8 cellular contexts compared by ENCODE assay signal in the genomic region with DNA sequence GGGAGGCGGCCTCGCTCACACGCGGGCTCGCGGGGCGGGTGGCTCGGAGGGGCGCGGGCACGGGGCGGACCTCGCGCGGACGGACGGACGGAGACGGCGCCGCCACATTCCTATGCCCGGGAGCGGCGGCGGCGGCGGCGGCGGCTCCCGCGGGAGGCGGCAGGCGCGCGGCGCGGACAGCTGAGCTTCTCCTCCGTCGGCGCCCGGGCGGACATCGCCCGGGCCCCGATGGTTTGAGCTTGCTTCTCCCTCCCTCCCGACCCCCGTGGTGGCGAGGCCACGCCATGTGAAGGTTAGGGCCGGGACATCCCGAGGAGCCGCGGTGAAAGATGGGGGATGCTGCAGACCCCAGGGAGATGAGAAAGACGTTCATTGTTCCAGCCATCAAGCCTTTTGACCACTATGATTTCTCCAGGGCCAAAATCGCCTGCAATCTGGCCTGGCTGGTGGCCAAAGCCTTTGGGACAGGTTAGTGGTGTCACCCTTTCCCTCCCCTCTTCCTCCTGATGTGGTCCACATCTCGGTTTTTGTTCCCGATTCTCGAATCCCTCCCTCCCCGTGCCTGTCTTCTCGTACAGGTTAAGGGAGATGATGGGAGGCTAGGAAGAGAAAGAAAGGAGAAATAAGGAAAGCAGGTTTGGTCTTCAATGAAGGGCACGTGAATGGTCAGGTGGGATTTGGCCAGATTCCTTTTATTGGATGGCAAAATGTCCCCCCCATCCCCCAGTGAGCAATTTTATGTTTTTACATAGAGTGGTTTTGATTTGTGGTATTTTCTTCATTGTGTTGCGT. TPM values are rescaled to one million over a fixed set of nuclear protein-coding genes. Genes with fewer than 3 reads are reported as not detected.
DNase-seq lines count a peak whose midpoint lies in the region; ATAC-seq, FAIRE-seq and TF ChIP-seq lines count a peak whose summit lies in the region.

No MANE protein-coding gene starts in this region.

- H3K9me3 ChIP-seq in CD4-positive, alpha-beta T cell (ENCODE audit: control insufficient read depth, low read length), result no peaks in the 10 kb centered on the region
- H3K9me3 ChIP-seq in HUES48 (ENCODE audit: control insufficient read depth, insufficient read depth, low read length) (no peaks in the 10 kb centered on the region), hepatocyte (ENCODE audit: low read depth) (no peaks in the 10 kb centered on the region)

- peaks cover 54% of the 10 kb centered on the region for H3K4me1 Mint-ChIP-seq in CD4-positive, alpha-beta T cell (ENCODE audit: low read depth)

- no peaks in the 10 kb centered on the region for H3K27me3 Mint-ChIP-seq in CD4-positive, alpha-beta T cell

- peak overlapping the region; percentile 93 for H2AFZ ChIP-seq in hepatocyte

- H3K4me2 ChIP-seq in hepatocyte, result peak overlapping the region; percentile 89

- intact Hi-C loops in CD4-positive, alpha-beta T cell (cut with DNase I, micrococcal nuclease), result loop anchor here (1.0 to 10.0 kb wide), 7 partner anchors 63 to 415 kb away; a partner anchor contains a TSS

- no peaks in the 10 kb centered on the region for H3K9me3 Mint-ChIP-seq in CD4-positive, alpha-beta T cell

- H3K4me3 Mint-ChIP-seq in CD4-positive, alpha-beta T cell, result peak overlapping the region; percentile 100

- H3K9me2 ChIP-seq in hepatocyte (replicated peaks; ENCODE audit: insufficient read depth), result no peaks in the 10 kb centered on the region

- POLR2A ChIA-PET in CD4-positive, alpha-beta T cell (lab: Charles Lee), result interaction anchor here (1.0 to 3.5 kb wide), 5 partner anchors 10 to 1804 kb away, joined by 3 to 44 read pairs (median 5); a partner anchor contains a TSS

- H3K4me1 ChIP-seq in HUES48 (ENCODE audit: control insufficient read depth, insufficient read depth, low read length), result peaks cover 13% of the 10 kb centered on the region
- peaks cover 13% of the 10 kb centered on the region for H3K4me1 ChIP-seq in hepatocyte (ENCODE audit: insufficient read depth)

- peaks cover 42% of the 10 kb centered on the region for H4K20me1 ChIP-seq in hepatocyte (ENCODE audit: insufficient read depth, poor library complexity, severe bottlenecking)

- DNase-seq in CD4-positive, alpha-beta T cell, result peak in 2 of 10 experiments; percentile 29 to 46
- DNase-seq in hepatocyte (ENCODE audit: low spot score) (peak; percentile 21), retina (peak; percentile 68), OCI-M1 (lab: John Stamatoyannopoulos, UW) (no peak), D721Med (ENCODE audit: insufficient read length, low spot score) (no peak)

- no peak overlapping the region for H3K27ac ChIP-seq in CD4-positive, alpha-beta T cell (ENCODE audit: low read depth, low read length)
- peak overlapping the region; percentile 93 for H3K27ac ChIP-seq in HUES48 (ENCODE audit: low read depth, low read length)
- peak overlapping the region; percentile 78 for H3K27ac ChIP-seq in adipose tissue (ENCODE audit: low read depth, low read length)
- peak overlapping the region; percentile 100 for H3K27ac ChIP-seq in hepatocyte

- TF ChIP-seq CTCF in CD4-positive, alpha-beta T cell (IDR thresholded peaks at IDR 0.05), result no peak
- TF ChIP-seq CTCF in hepatocyte (IDR thresholded peaks at IDR 0.05; ENCODE audit: poor library complexity) (no peak), D721Med (IDR thresholded peaks at IDR 0.05; ENCODE audit: insufficient read depth, missing control alignments) (no peak)

- H3K4me3 ChIP-seq in HUES48 (ENCODE audit: low read depth, low read length) (peak overlapping the region; percentile 89), hepatocyte (peak overlapping the region; percentile 83)

- H3K9ac ChIP-seq in HUES48 (ENCODE audit: low read depth, low read length), result peak overlapping the region; percentile 85

- FAIRE-seq in D721Med (lab: Jason Lieb, UNC), result no peak

- H3K27me3 ChIP-seq in CD4-positive, alpha-beta T cell (ENCODE audit: control insufficient read depth, insufficient read depth, low read length), result no peaks in the 10 kb centered on the region
- H3K27me3 ChIP-seq in HUES48 (ENCODE audit: control insufficient read depth, insufficient read depth, low read length), result peaks cover 7% of the 10 kb centered on the region; the same call in 1 of the 2 replicates
- H3K27me3 ChIP-seq in hepatocyte, result no peaks in the 10 kb centered on the region

- CTCF ChIA-PET in CD4-positive, alpha-beta T cell (lab: Charles Lee), result no interaction called here

- WGBS in adipose tissue, 3 donors, result 1 to 3% (median 1%) methylated on average over 47 to 62 of the region's 62 CpGs
- WGBS in hepatocyte (ENCODE audit: low lambda C conversion rate, missing lambda C conversion rate), result 3% methylated on average over 24 of the region's 62 CpGs

- H3K79me2 ChIP-seq in hepatocyte, result peaks cover 52% of the 10 kb centered on the region

- H3K36me3 Mint-ChIP-seq in CD4-positive, alpha-beta T cell (ENCODE audit: low read depth), result peaks cover 12% of the 10 kb centered on the region

- H3K27ac Mint-ChIP-seq in CD4-positive, alpha-beta T cell, result peak overlapping the region; percentile 84

- no peak for ATAC-seq in CD4-positive, alpha-beta T cell (ENCODE audit: poor library complexity)
- ATAC-seq in GM19467 (IDR thresholded peaks at IDR 0.05; ENCODE audit: unreplicated experiment), result peak; percentile 14

- no peaks in the 10 kb centered on the region for H3K36me3 ChIP-seq in HUES48 (ENCODE audit: control insufficient read depth, insufficient read depth, low read length)
- no peaks in the 10 kb centered on the region for H3K36me3 ChIP-seq in hepatocyte (replicated peaks; ENCODE audit: insufficient read depth, low read depth)

RNA-seq across cellular contexts. Expression of a gene that starts 1.0 kb away (rescaled TPM):
- 1 to 10 TPM; 4.4 to 5.7 TPM for total RNA-seq in CD4-positive, alpha-beta T cell
- polyA plus RNA-seq in adipose tissue (10 to 100 TPM in 2 of 3 donors, 1 to 10 TPM in 1; 2.3 to 12.6 (median 11.7) TPM), hepatocyte (9.3 and 12.5 TPM in 2 replicates)
- 28.9 and 32.9 TPM in 2 replicates for total RNA-seq in hepatocyte

Comparison
In these comparisons a context has a peak if more than half of its experiments do, and no peak if none do; other contexts are left out.
1. DNase-seq: peak in hepatocyte (single experiment) and retina (single experiment); none in OCI-M1 (single experiment) and D721Med (single experiment).